In the genomic region with DNA sequence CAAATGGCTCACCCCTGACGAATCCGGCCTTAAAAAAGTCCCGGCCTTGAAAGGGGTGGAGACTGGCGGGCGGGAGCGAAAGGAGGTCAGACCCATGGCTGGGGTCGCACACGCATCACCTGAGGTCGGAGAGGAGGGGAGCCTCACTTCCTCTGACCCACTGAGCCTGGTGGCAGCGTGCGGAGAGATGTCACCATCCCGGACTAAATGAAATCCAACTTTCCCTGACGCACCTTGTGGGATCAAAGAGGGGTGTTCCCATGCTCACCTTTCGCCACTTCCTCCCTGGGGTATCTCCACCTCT, we compare ENCODE assay signal across 8 cellular contexts. TPM values are rescaled to one million over a fixed set of nuclear protein-coding genes. Genes with fewer than 3 reads are reported as not detected.
DNase-seq lines count a peak whose midpoint lies in the region; ATAC-seq, FAIRE-seq and TF ChIP-seq lines count a peak whose summit lies in the region.

No MANE protein-coding gene starts in this region.

- H2AFZ ChIP-seq in keratinocyte (ENCODE audit: control insufficient read depth, low read length): peak overlapping the region; percentile 94

- FAIRE-seq in keratinocyte (lab: Jason Lieb, UNC): no peak

- H3K9me3 ChIP-seq in keratinocyte (ENCODE audit: control insufficient read depth, low read depth, low read length): no peaks in the 10 kb centered on the region

- no peak for DNase-seq in activated T-cell treated with anti-CD3 and anti-CD28 coated beads, Interleukin-2, amount 50 U/mL, for 24 hours
- no peak for DNase-seq in activated T-cell treated with anti-CD3 and anti-CD28 coated beads, Interleukin-2, amount 50 U/mL, for 48 hours
- DNase-seq in activated naive CD4-positive, alpha-beta T cell treated with anti-CD3 and anti-CD28 coated beads, Interleukin-2, amount 50 U/mL, for 72 hours (ENCODE audit: low spot score in 2 of 2): peak in 1 of 2 donors; percentile 62
- DNase-seq in keratinocyte (ENCODE audit: low read depth, low spot score) (peak; percentile 21), stromal cell of bone marrow (ENCODE audit: low read depth) (peak; percentile 53), sciatic nerve (ENCODE audit: low spot score) (no peak)

- ATAC-seq in activated naive CD4-positive, alpha-beta T cell treated with anti-CD3 and anti-CD28 coated beads, Interleukin-2, amount 50 U/mL, for 72 hours: no peak
- ATAC-seq in GM18505 (IDR thresholded peaks at IDR 0.05; ENCODE audit: unreplicated experiment): no peak
- no peak for ATAC-seq in HG02759 (IDR thresholded peaks at IDR 0.05; ENCODE audit: unreplicated experiment)
- no peak for ATAC-seq in sciatic nerve

- peak overlapping the region; percentile 78 to 89 (median 82) for H3K4me3 ChIP-seq in keratinocyte (ENCODE audit: control insufficient read depth in 2 of 3, extremely low read depth in 1 of 3, insufficient read depth in 2 of 3, low read depth in 1 of 3, low read length in 3 of 3)

- peak overlapping the region; percentile 83 for H3K9ac ChIP-seq in keratinocyte (ENCODE audit: control insufficient read depth, extremely low read depth, insufficient read depth, low read length)

- intact Hi-C loops in sciatic nerve (cut with DNase I): no loop called here

- peak overlapping the region; percentile 79 for H3K27ac Mint-ChIP-seq in activated T-cell treated with anti-CD3 and anti-CD28 coated beads, Interleukin-2, amount 50 U/mL, for 24 hours
- H3K27ac Mint-ChIP-seq in activated naive CD4-positive, alpha-beta T cell treated with anti-CD3 and anti-CD28 coated beads, Interleukin-2, amount 50 U/mL, for 72 hours: peak overlapping the region; percentile 88 to 94

- no peak for TF ChIP-seq POLR2A in GM18505 (IDR thresholded peaks at IDR 0.05; ENCODE audit: borderline replicate concordance, extremely low read depth, insufficient read depth, insufficient read length)

- H3K4me3 Mint-ChIP-seq in activated T-cell treated with anti-CD3 and anti-CD28 coated beads, Interleukin-2, amount 50 U/mL, for 24 hours: peak overlapping the region; percentile 92

- dilution Hi-C loops in keratinocyte (cut with MboI; ENCODE audit: extremely low pct_ligation_motif_present, low sequenced_read_pairs): no loop called here

- peaks cover 39% of the 10 kb centered on the region for H3K36me3 Mint-ChIP-seq in activated T-cell treated with anti-CD3 and anti-CD28 coated beads, Interleukin-2, amount 50 U/mL, for 24 hours (ENCODE audit: low read depth)
- peaks cover 22 to 27% of the 10 kb centered on the region in 2 donors for H3K36me3 Mint-ChIP-seq in activated naive CD4-positive, alpha-beta T cell treated with anti-CD3 and anti-CD28 coated beads, Interleukin-2, amount 50 U/mL, for 72 hours

- no peak for TF ChIP-seq CTCF in keratinocyte (optimal IDR thresholded peaks at IDR 0.05 in 1 of 3, IDR thresholded peaks at IDR 0.05 in 1 of 3, conservative IDR thresholded peaks at IDR 0.05 in 1 of 3; ENCODE audit: extremely low read depth in 1 of 3, insufficient read depth in 2 of 3, low read length in 3 of 3)

- H3K4me1 ChIP-seq in keratinocyte (ENCODE audit: control insufficient read depth, extremely low read depth, insufficient read depth, low read length): peaks cover 19% of the 10 kb centered on the region

- peak overlapping the region; percentile 99 for H3K4me2 ChIP-seq in keratinocyte (ENCODE audit: control insufficient read depth, extremely low read depth, insufficient read depth, low read depth, low read length)

- no peaks in the 10 kb centered on the region for H4K20me1 ChIP-seq in keratinocyte (ENCODE audit: control insufficient read depth, extremely low read depth, insufficient read depth, low read length)

- no peaks in the 10 kb centered on the region for H3K27me3 ChIP-seq in keratinocyte (ENCODE audit: control insufficient read depth, extremely low read depth, insufficient read depth, low read length)

- H3K27ac ChIP-seq in keratinocyte (ENCODE audit: control insufficient read depth, insufficient read depth, low read length): peak overlapping the region; percentile 80

- H3K9me1 ChIP-seq in keratinocyte (ENCODE audit: control insufficient read depth, extremely low read depth, insufficient read depth, low read length): peaks cover 2% of the 10 kb centered on the region

- peaks cover 8 to 11% of the 10 kb centered on the region in 2 experiments for H3K36me3 ChIP-seq in keratinocyte (ENCODE audit: control insufficient read depth in 2 of 2, extremely low read depth in 1 of 2, insufficient read depth in 2 of 2, low read length in 2 of 2)

- H3K79me2 ChIP-seq in keratinocyte (ENCODE audit: control insufficient read depth, insufficient read depth, low read length): peaks cover 8% of the 10 kb centered on the region

- no peaks in the 10 kb centered on the region for H3K27me3 Mint-ChIP-seq in activated T-cell treated with anti-CD3 and anti-CD28 coated beads, Interleukin-2, amount 50 U/mL, for 24 hours

- H3K9me3 Mint-ChIP-seq in activated T-cell treated with anti-CD3 and anti-CD28 coated beads, Interleukin-2, amount 50 U/mL, for 24 hours: no peaks in the 10 kb centered on the region
- H3K9me3 Mint-ChIP-seq in activated naive CD4-positive, alpha-beta T cell treated with anti-CD3 and anti-CD28 coated beads, Interleukin-2, amount 50 U/mL, for 72 hours: no peaks in the 10 kb centered on the region

- H3K4me1 Mint-ChIP-seq in activated T-cell treated with anti-CD3 and anti-CD28 coated beads, Interleukin-2, amount 50 U/mL, for 24 hours (ENCODE audit: low read depth): peaks cover 46% of the 10 kb centered on the region

RNA-seq across cellular contexts. Expression of gene SLC41A1, which starts 0.7 kb away (rescaled TPM):
- total RNA-seq in activated naive CD4-positive, alpha-beta T cell treated with anti-CD3 and anti-CD28 coated beads, Interleukin-2, amount 50 U/mL, for 72 hours: 10 to 100 TPM; 31.1 to 64.4 TPM
- polyA plus RNA-seq in keratinocyte: 11.0 to 22.5 TPM (median 21.7 TPM) in 3 replicates
- polyA plus RNA-seq in keratinocyte (2011; ENCODE audit: low read depth): 5.5 TPM
- polyA plus RNA-seq in keratinocyte (2011; cell fraction: cytosol; rRNA removed): 10.9 and 15.4 TPM in 2 replicates
- polyA plus RNA-seq in keratinocyte (2011; cell fraction: nucleus; rRNA removed): 30.7 and 33.9 TPM in 2 replicates
- polyA plus RNA-seq in keratinocyte (2012; ENCODE audit: low replicate concordance): 11.5 and 15.7 TPM in 2 replicates
- 10.0 to 23.1 TPM (median 14.9 TPM) in 3 replicates for polyA minus RNA-seq in keratinocyte
- polyA minus RNA-seq in keratinocyte (2011; cell fraction: cytosol; rRNA and poly(A)+ RNA removed): 6.9 TPM
- 10.8 and 15.1 TPM in 2 replicates for polyA minus RNA-seq in keratinocyte (2011; cell fraction: nucleus; rRNA and poly(A)+ RNA removed)
- total RNA-seq in sciatic nerve: 44.0 TPM

RNA-seq across cellular contexts. Expression of gene PM20D1, which starts 36.2 kb away (rescaled TPM):
- total RNA-seq in activated naive CD4-positive, alpha-beta T cell treated with anti-CD3 and anti-CD28 coated beads, Interleukin-2, amount 50 U/mL, for 72 hours: under 1 TPM; 0.35 to 0.73 TPM
- polyA plus RNA-seq in keratinocyte: 0.03 to 0.05 TPM (median 0.04 TPM) in 3 replicates
- not detected for polyA plus RNA-seq in keratinocyte (2011; ENCODE audit: low read depth)
- not detected in 2 replicates for polyA plus RNA-seq in keratinocyte (2011; cell fraction: cytosol; rRNA removed)
- 0.24 TPM in 1 of 2 replicates, not detected in the other for polyA plus RNA-seq in keratinocyte (2011; cell fraction: nucleus; rRNA removed)
- polyA plus RNA-seq in keratinocyte (2012; ENCODE audit: low replicate concordance): not detected in 2 replicates
- 0.10 TPM in 1 of 3 replicates, not detected in the others for polyA minus RNA-seq in keratinocyte
- polyA minus RNA-seq in keratinocyte (2011; cell fraction: cytosol; rRNA and poly(A)+ RNA removed): not detected
- not detected in 2 replicates for polyA minus RNA-seq in keratinocyte (2011; cell fraction: nucleus; rRNA and poly(A)+ RNA removed)
- 3.9 TPM for total RNA-seq in sciatic nerve

RNA-seq across cellular contexts. Expression of gene RAB29, which starts 38.4 kb away (rescaled TPM):
- 10 to 100 TPM; 22.3 to 39.0 TPM for total RNA-seq in activated naive CD4-positive, alpha-beta T cell treated with anti-CD3 and anti-CD28 coated beads, Interleukin-2, amount 50 U/mL, for 72 hours
- polyA plus RNA-seq in keratinocyte: 26.7 to 28.0 TPM (median 27.3 TPM) in 3 replicates
- 6.2 TPM for polyA plus RNA-seq in keratinocyte (2011; ENCODE audit: low read depth)
- polyA plus RNA-seq in keratinocyte (2011; cell fraction: cytosol; rRNA removed): 23.7 and 28.5 TPM in 2 replicates
- 28.4 and 29.1 TPM in 2 replicates for polyA plus RNA-seq in keratinocyte (2011; cell fraction: nucleus; rRNA removed)
- 12.5 and 27.2 TPM in 2 replicates for polyA plus RNA-seq in keratinocyte (2012; ENCODE audit: low replicate concordance)
- 16.1 to 17.9 TPM (median 17.0 TPM) in 3 replicates for polyA minus RNA-seq in keratinocyte
- 21.7 TPM for polyA minus RNA-seq in keratinocyte (2011; cell fraction: cytosol; rRNA and poly(A)+ RNA removed)
- 10.8 and 17.6 TPM in 2 replicates for polyA minus RNA-seq in keratinocyte (2011; cell fraction: nucleus; rRNA and poly(A)+ RNA removed)
- 17.6 TPM for total RNA-seq in sciatic nerve

Comparison
In these comparisons a context has a peak if more than half of its experiments do, and no peak if none do; other contexts are left out.
1. DNase-seq: peak in keratinocyte (single experiment) and stromal cell of bone marrow (single experiment); none in activated T-cell treated with anti-CD3 and anti-CD28 coated beads, Interleukin-2, amount 50 U/mL, for 24 hours (single experiment), activated T-cell treated with anti-CD3 and anti-CD28 coated beads, Interleukin-2, amount 50 U/mL, for 48 hours (0 of 2) and sciatic nerve (single experiment).